ENCODE assay signal across 11 cellular contexts in genomic region chr19:35458821-35459391, GRCh38. TPM values are rescaled to one million over a fixed set of nuclear protein-coding genes. Genes with fewer than 3 reads are reported as not detected.
DNase-seq lines count a peak whose midpoint lies in the region; ATAC-seq, FAIRE-seq and TF ChIP-seq lines count a peak whose summit lies in the region.
"Had no signal": no experiment of that assay in that cellular context is flagged by ENCODE, and none has a peak within 500 bp of the region (broad histone marks: within the 10 kb centered on the region; RNA-seq: fewer than 3 reads in every experiment).

No MANE protein-coding gene starts in this region.

- no peak for TF ChIP-seq RAD21 in K562 (CRISPR knock-in tag; conservative IDR thresholded peaks at IDR 0.05 in 1 of 2, IDR thresholded peaks at IDR 0.05 in 1 of 2)

- no peaks in the 10 kb centered on the region for H3K4me1 ChIP-seq in K562 (replicated peaks in 1 of 2; ENCODE audit: control insufficient read depth in 2 of 2, insufficient read depth in 2 of 2, low read length in 2 of 2)
- H3K4me1 ChIP-seq in PC-3 (ENCODE audit: insufficient read depth, low read length): no peaks in the 10 kb centered on the region
- no peaks in the 10 kb centered on the region for H3K4me1 ChIP-seq in PC-9 (replicated peaks; ENCODE audit: insufficient read depth)

- no peaks in the 10 kb centered on the region for H3K9me3 Mint-ChIP-seq in type B pancreatic cell
- H3K9me3 Mint-ChIP-seq: activated T-helper 1 cell treated with anti-CD3 and anti-CD28 coated beads, Interleukin-12 subunit alpha, Interleukin-12 subunit beta, Interleukin-2, Interleukin-4 antibody, amounts not matched to agents 30 ng/mL and 10 ng/mL and 1 ng/mL, durations not matched to agents 14 hours and 24 hours and 36 hours had no signal

- TF ChIP-seq CTCF in K562 (IDR thresholded peaks at IDR 0.05 in 2 of 3, conservative IDR thresholded peaks at IDR 0.05 in 1 of 3; ENCODE audit: insufficient read depth in 2 of 3, low read depth in 1 of 3, low read length in 3 of 3): no peak
- no peak for TF ChIP-seq CTCF in type B pancreatic cell (conservative IDR thresholded peaks at IDR 0.05)
- TF ChIP-seq CTCF in PC-3 (conservative IDR thresholded peaks at IDR 0.05; ENCODE audit: low read depth, low read length): no peak
- TF ChIP-seq CTCF in PC-9 (conservative IDR thresholded peaks at IDR 0.05): no peak

- 9% methylated on average over 10 of the region's 10 CpGs for WGBS in K562 (ENCODE audit: insufficient coverage, low coverage, missing lambda C conversion rate)

- POLR2A ChIA-PET in K562 (lab: Yijun Ruan, JAX) (no interaction called here), PC-3 (lab: Charles Lee; ENCODE audit: unreplicated experiment) (no interaction called here), PC-9 (lab: Charles Lee; ENCODE audit: unreplicated experiment) (interaction anchor here (0.7 kb wide), 1 partner anchor 52 kb away, joined by 3 read pairs; no protein-coding TSS in a partner anchor)

- peaks cover 14% of the 10 kb centered on the region for H3K4me1 Mint-ChIP-seq in type B pancreatic cell (ENCODE audit: unreplicated experiment)

- H3K9me2 ChIP-seq in PC-3 (replicated peaks; ENCODE audit: low read length) (no peaks in the 10 kb centered on the region), PC-9 (ENCODE audit: insufficient read depth) (no peaks in the 10 kb centered on the region)

- H3K9me1 ChIP-seq in K562 (ENCODE audit: control insufficient read depth, insufficient read depth, low read length): no peaks in the 10 kb centered on the region

- H3K27me3 ChIP-seq in K562 (ENCODE audit: control insufficient read depth in 2 of 2, insufficient read depth in 2 of 2, low read length in 2 of 2) (peaks cover 28 to 40% of the 10 kb centered on the region in 2 experiments; a peak in 4 of 5 replicates), PC-3 (ENCODE audit: low read length) (peaks cover 6% of the 10 kb centered on the region), PC-9 (ENCODE audit: insufficient read depth, low read depth) (no peaks in the 10 kb centered on the region; the same call in 1 of the 2 replicates)

- peaks cover 6% of the 10 kb centered on the region for H3K27me3 Mint-ChIP-seq in type B pancreatic cell

- in situ Hi-C loops in K562 (cut with MboI): no loop called here

- H4K20me1 ChIP-seq in K562 (replicated peaks; ENCODE audit: control insufficient read depth, insufficient read depth, low read length): no peaks in the 10 kb centered on the region
- H4K20me1 ChIP-seq in PC-3 (ENCODE audit: low read length): no peaks in the 10 kb centered on the region
- H4K20me1 ChIP-seq in PC-9 (ENCODE audit: insufficient read depth): no peaks in the 10 kb centered on the region

- DNase-seq in HuH-7.5 (ENCODE audit: low spot score): peak; percentile 77
- DNase-seq in K562 (ENCODE audit: extremely low read depth in 1 of 4, low spot score in 3 of 4): peak in 1 of 4 experiments; percentile 3
- no peak for DNase-seq in type B pancreatic cell (ENCODE audit: extremely low spot score, unreplicated experiment)
- DNase-seq in activated gamma-delta T cell treated with Interleukin-2 at 50 U/mL for 16 hours: no peak
- DNase-seq in PC-3: no peak
- DNase-seq in PC-9: no peak
- DNase-seq: SHP77 had no signal

- no peak overlapping the region for H3K4me3 ChIP-seq in K562
- H3K4me3 ChIP-seq in PC-3 (ENCODE audit: low read length): no peak overlapping the region
- no peak overlapping the region for H3K4me3 ChIP-seq in PC-9
- H3K4me3 ChIP-seq: lung had no signal

- BruUV-seq in K562 (replicated peaks; lab: Mats Ljungman, UMichigan) (no TSS peak), PC-3 (replicated peaks; lab: Mats Ljungman, UMichigan) (no TSS peak), PC-9 (replicated peaks; lab: Mats Ljungman, UMichigan) (no TSS peak)

- intact Hi-C loops in K562 (cut with micrococcal nuclease): no loop called here
- intact Hi-C loops in PC-3 (cut with micrococcal nuclease): no loop called here
- intact Hi-C loops in PC-9 (cut with micrococcal nuclease; ENCODE audit: unreplicated experiment): no loop called here

- H3K4me2 ChIP-seq in K562 (ENCODE audit: insufficient read depth, low read length) (no peak overlapping the region), PC-3 (ENCODE audit: low read length) (no peak overlapping the region), PC-9 (no peak overlapping the region)

- no peak overlapping the region for H3K9ac ChIP-seq in K562 (ENCODE audit: insufficient read depth in 1 of 2, low read depth in 2 of 2, low read length in 2 of 2)
- no peak overlapping the region for H3K9ac ChIP-seq in PC-3 (ENCODE audit: low read length)

- no peaks in the 10 kb centered on the region for H3K79me2 ChIP-seq in K562 (ENCODE audit: control insufficient read depth, insufficient read depth, low read length)
- no peaks in the 10 kb centered on the region for H3K79me2 ChIP-seq in PC-3 (ENCODE audit: low read length)
- H3K79me2 ChIP-seq in PC-9 (ENCODE audit: low read depth): no peaks in the 10 kb centered on the region

- ATAC-seq in GM19397 (IDR thresholded peaks at IDR 0.05; ENCODE audit: unreplicated experiment) (peak; percentile 56), K562 (no peak), PC-3 (no peak)

- no peaks in the 10 kb centered on the region for H3F3A ChIP-seq in PC-3 (ENCODE audit: low read length, unreplicated experiment)
- no peaks in the 10 kb centered on the region for H3F3A ChIP-seq in PC-9 (ENCODE audit: insufficient read depth, low read depth)

- FAIRE-seq in K562 (lab: Jason Lieb, UNC): no peak
- FAIRE-seq: endometrium had no signal

- no peak overlapping the region for H3K27ac ChIP-seq in K562 (ENCODE audit: extremely low read depth, low read depth, low read length)
- no peak overlapping the region for H3K27ac ChIP-seq in PC-3 (ENCODE audit: low read length)
- no peak overlapping the region for H3K27ac ChIP-seq in PC-9

- TF ChIP-seq POLR2A in K562 (conservative IDR thresholded peaks at IDR 0.05): no peak

- no peak for TF ChIP-seq EP300 in K562 (IDR thresholded peaks at IDR 0.05; ENCODE audit: low read length)

- no peaks in the 10 kb centered on the region for H3K36me3 ChIP-seq in K562 (ENCODE audit: control insufficient read depth, insufficient read depth, low read length)
- no peaks in the 10 kb centered on the region for H3K36me3 ChIP-seq in PC-3 (ENCODE audit: low read depth, low read length)
- no peaks in the 10 kb centered on the region for H3K36me3 ChIP-seq in PC-9 (ENCODE audit: low read depth)

- no peak overlapping the region for H2AFZ ChIP-seq in K562 (ENCODE audit: low read depth, low read length)
- H2AFZ ChIP-seq in PC-3 (ENCODE audit: low read length): no peak overlapping the region
- H2AFZ ChIP-seq in PC-9: no peak overlapping the region

- no peaks in the 10 kb centered on the region for H3K36me3 Mint-ChIP-seq in type B pancreatic cell

- CTCF ChIA-PET in K562 (lab: Yijun Ruan, JAX; ENCODE audit: low intra/inter-chr PET ratio) (interaction anchor here (0.7 kb wide), 1 partner anchor 62 kb away, joined by 3 read pairs; no protein-coding TSS in a partner anchor), PC-3 (lab: Charles Lee) (no interaction called here), PC-9 (lab: Charles Lee) (no interaction called here)

- H3K9me3 ChIP-seq in K562 (replicated peaks; ENCODE audit: control insufficient read depth, insufficient read depth, low read depth, low read length) (no peaks in the 10 kb centered on the region), PC-3 (ENCODE audit: low read length) (no peaks in the 10 kb centered on the region), PC-9 (ENCODE audit: insufficient read depth, low read depth) (no peaks in the 10 kb centered on the region)

- H3K4me3 Mint-ChIP-seq in type B pancreatic cell: no peak overlapping the region
- H3K4me3 Mint-ChIP-seq: activated T-helper 1 cell treated with anti-CD3 and anti-CD28 coated beads, Interleukin-12 subunit alpha, Interleukin-12 subunit beta, Interleukin-2, Interleukin-4 antibody, amounts not matched to agents 30 ng/mL and 10 ng/mL and 1 ng/mL, durations not matched to agents 14 hours and 24 hours and 36 hours had no signal

- H3K27ac Mint-ChIP-seq in type B pancreatic cell: peak overlapping the region; percentile 35

RNA-seq across cellular contexts. Expression of gene FFAR2, which starts 10.8 kb away (rescaled TPM):
- not detected in 2 replicates for total RNA-seq in K562 (2011; cell fraction: chromatin; rRNA removed; ENCODE audit: low replicate concordance)
- total RNA-seq in K562 (2011; cell fraction: nucleolus; rRNA removed): not detected in 2 replicates
- not detected in 2 replicates for total RNA-seq in K562 (2011; cell fraction: nucleoplasm; rRNA removed)
- total RNA-seq in K562 (2014; rRNA removed) (not detected in 2 replicates), K562 (2014; rRNA removed; fragmentation: Illumina TruSeq; extraction: Trizol) (not detected in 2 replicates), K562 (2015; rRNA removed; fragmentation: Illumina TruSeq; extraction: Trizol) (not detected in 2 replicates), K562 (2021) (not detected in 2 replicates), type B pancreatic cell (ENCODE audit: low replicate concordance) (1.1 and 2.2 TPM in 2 replicates), PC-3 (2014; rRNA removed) (not detected in 2 replicates), PC-9 (2021) (not detected in 2 replicates)
- polyA plus RNA-seq in K562 (2011; rRNA removed) (not detected in 2 replicates), K562 (2014; fragmentation: Illumina TruSeq; extraction: Trizol) (not detected in 2 replicates), K562 (2014; fragmentation: Nextera tagmentation; extraction: Ambion mirVana) (not detected), K562 (2014; rRNA removed) (not detected in 2 replicates)
- not detected in 2 replicates for polyA plus RNA-seq in K562 (2011; cell fraction: cytosol; rRNA removed)
- polyA plus RNA-seq in K562 (2011; cell fraction: nucleus; rRNA removed): not detected in 2 replicates
- not detected in 2 replicates for polyA plus RNA-seq in K562 (2012)
- not detected in 2 replicates for polyA minus RNA-seq in K562 (2011; rRNA and poly(A)+ RNA removed)
- not detected in 2 replicates for polyA minus RNA-seq in K562 (2011; cell fraction: cytosol; rRNA and poly(A)+ RNA removed)
- not detected in 2 replicates for polyA minus RNA-seq in K562 (2011; cell fraction: nucleus; rRNA and poly(A)+ RNA removed)
- total RNA-seq: activated T-helper 1 cell treated with anti-CD3 and anti-CD28 coated beads, Interleukin-12 subunit alpha, Interleukin-12 subunit beta, Interleukin-2, Interleukin-4 antibody, amounts not matched to agents 30 ng/mL and 10 ng/mL and 1 ng/mL, durations not matched to agents 14 hours and 24 hours and 36 hours had no signal

RNA-seq across cellular contexts. Expression of gene KRTDAP, which starts 31.4 kb away (rescaled TPM):
- total RNA-seq in K562 (2011; cell fraction: chromatin; rRNA removed; ENCODE audit: low replicate concordance): not detected in 2 replicates
- not detected in 2 replicates for total RNA-seq in K562 (2011; cell fraction: nucleolus; rRNA removed)
- not detected in 2 replicates for total RNA-seq in K562 (2011; cell fraction: nucleoplasm; rRNA removed)
- total RNA-seq in K562 (2014; rRNA removed) (not detected in 2 replicates), K562 (2014; rRNA removed; fragmentation: Illumina TruSeq; extraction: Trizol) (not detected in 2 replicates), K562 (2015; rRNA removed; fragmentation: Illumina TruSeq; extraction: Trizol) (not detected in 2 replicates), K562 (2021) (not detected in 2 replicates), type B pancreatic cell (ENCODE audit: low replicate concordance) (0.80 and 2.0 TPM in 2 replicates), PC-3 (2014; rRNA removed) (not detected in 2 replicates), PC-9 (2021) (not detected in 2 replicates)
- polyA plus RNA-seq in K562 (2011; rRNA removed) (not detected in 2 replicates), K562 (2014; fragmentation: Illumina TruSeq; extraction: Trizol) (not detected in 2 replicates), K562 (2014; fragmentation: Nextera tagmentation; extraction: Ambion mirVana) (not detected), K562 (2014; rRNA removed) (not detected in 2 replicates)
- not detected in 2 replicates for polyA plus RNA-seq in K562 (2011; cell fraction: cytosol; rRNA removed)
- polyA plus RNA-seq in K562 (2011; cell fraction: nucleus; rRNA removed): not detected in 2 replicates
- not detected in 2 replicates for polyA plus RNA-seq in K562 (2012)
- not detected in 2 replicates for polyA minus RNA-seq in K562 (2011; rRNA and poly(A)+ RNA removed)
- polyA minus RNA-seq in K562 (2011; cell fraction: cytosol; rRNA and poly(A)+ RNA removed): not detected in 2 replicates
- not detected in 2 replicates for polyA minus RNA-seq in K562 (2011; cell fraction: nucleus; rRNA and poly(A)+ RNA removed)
- total RNA-seq: activated T-helper 1 cell treated with anti-CD3 and anti-CD28 coated beads, Interleukin-12 subunit alpha, Interleukin-12 subunit beta, Interleukin-2, Interleukin-4 antibody, amounts not matched to agents 30 ng/mL and 10 ng/mL and 1 ng/mL, durations not matched to agents 14 hours and 24 hours and 36 hours; lung had no signal

RNA-seq across cellular contexts. Expression of gene DMKN, which starts 54.5 kb away (rescaled TPM):
- 0.42 and 1.5 TPM in 2 replicates for total RNA-seq in K562 (2011; cell fraction: chromatin; rRNA removed; ENCODE audit: low replicate concordance)
- 0.67 TPM in 1 of 2 replicates, not detected in the other for total RNA-seq in K562 (2011; cell fraction: nucleolus; rRNA removed)
- total RNA-seq in K562 (2011; cell fraction: nucleoplasm; rRNA removed): 1.5 TPM in 1 of 2 replicates, not detected in the other
- total RNA-seq in K562 (2014; rRNA removed): not detected in 2 replicates
- not detected in 2 replicates for total RNA-seq in K562 (2014; rRNA removed; fragmentation: Illumina TruSeq; extraction: Trizol)
- total RNA-seq in K562 (2015; rRNA removed; fragmentation: Illumina TruSeq; extraction: Trizol): not detected in 2 replicates
- 0.53 TPM in 1 of 2 replicates, not detected in the other for total RNA-seq in K562 (2021)
- polyA plus RNA-seq in K562 (2011; rRNA removed): 0.36 and 0.65 TPM in 2 replicates
- polyA plus RNA-seq in K562 (2011; cell fraction: cytosol; rRNA removed): 1.3 and 1.6 TPM in 2 replicates
- 0.91 and 2.1 TPM in 2 replicates for polyA plus RNA-seq in K562 (2011; cell fraction: nucleus; rRNA removed)
- 0.53 and 2.7 TPM in 2 replicates for polyA plus RNA-seq in K562 (2012)
- not detected in 2 replicates for polyA plus RNA-seq in K562 (2014; fragmentation: Illumina TruSeq; extraction: Trizol)
- not detected for polyA plus RNA-seq in K562 (2014; fragmentation: Nextera tagmentation; extraction: Ambion mirVana)
- not detected in 2 replicates for polyA plus RNA-seq in K562 (2014; rRNA removed)
- polyA minus RNA-seq in K562 (2011; rRNA and poly(A)+ RNA removed): not detected in 2 replicates
- polyA minus RNA-seq in K562 (2011; cell fraction: cytosol; rRNA and poly(A)+ RNA removed): not detected in 2 replicates
- polyA minus RNA-seq in K562 (2011; cell fraction: nucleus; rRNA and poly(A)+ RNA removed): 0.13 and 0.89 TPM in 2 replicates
- 70.9 and 141 TPM in 2 replicates for total RNA-seq in type B pancreatic cell (ENCODE audit: low replicate concordance)
- total RNA-seq in PC-3 (2014; rRNA removed): 128 and 144 TPM in 2 replicates
- total RNA-seq in PC-9 (2021): 135 and 144 TPM in 2 replicates
- total RNA-seq: activated T-helper 1 cell treated with anti-CD3 and anti-CD28 coated beads, Interleukin-12 subunit alpha, Interleukin-12 subunit beta, Interleukin-2, Interleukin-4 antibody, amounts not matched to agents 30 ng/mL and 10 ng/mL and 1 ng/mL, durations not matched to agents 14 hours and 24 hours and 36 hours had no signal

Comparison
In these comparisons a context has a peak if more than half of its experiments do, and no peak if none do; other contexts are left out.
1. RNA of gene DMKN, which starts 54.5 kb away (total RNA-seq): 135 to 144 TPM in PC-9, 128 to 144 TPM in PC-3 and 70.9 to 141 TPM in type B pancreatic cell; 0.42 to 1.5 TPM in K562; every median in the first group is over 10 times any median in the second.